8 cellular contexts compared by ENCODE assay signal in genomic region chr19:45130888-45131615, GRCh38. TPM values are rescaled to one million over a fixed set of nuclear protein-coding genes. Genes with fewer than 3 reads are reported as not detected.
DNase-seq lines count a peak whose midpoint lies in the region; ATAC-seq and TF ChIP-seq lines count a peak whose summit lies in the region.

No MANE protein-coding gene starts in this region.

- DNase-seq in EH (ENCODE audit: low read depth), result peak; percentile 28
- peak; percentile 41 for DNase-seq in NCI-H1092 treated with DMSO at 0.1 percent for 48 hours (lab: John Stamatoyannopoulos, UW)
- peak; percentile 97 for DNase-seq in SW480 (ENCODE audit: low spot score)
- DNase-seq in mucosa of descending colon, result peak in 1 of 3 donors; percentile 56
- DNase-seq in midbrain (lab: John Stamatoyannopoulos, UW), result no peak
- no peak for DNase-seq in CD1c-positive myeloid dendritic cell (ENCODE audit: extremely low spot score)

- ATAC-seq in mucosa of descending colon (peak; percentile 73), GM19328 (IDR thresholded peaks at IDR 0.05; ENCODE audit: unreplicated experiment) (no peak), HG03280 (IDR thresholded peaks at IDR 0.05; ENCODE audit: unreplicated experiment) (no peak)

- H3K4me1 ChIP-seq in mucosa of descending colon (ENCODE audit: low read depth), result peaks cover 1% of the 10 kb centered on the region

- no peak overlapping the region for H3K4me3 ChIP-seq in mucosa of descending colon

- no peaks in the 10 kb centered on the region for H3K9me3 ChIP-seq in mucosa of descending colon

- intact Hi-C loops in mucosa of descending colon (cut with DNase I, micrococcal nuclease), result no loop called here

- H3K36me3 ChIP-seq in mucosa of descending colon (ENCODE audit: low read depth), result no peaks in the 10 kb centered on the region

- no peak for TF ChIP-seq CTCF in mucosa of descending colon (IDR thresholded peaks at IDR 0.05)

RNA-seq across cellular contexts. Expression of gene NKPD1, which starts 29.7 kb away (rescaled TPM):
- not detected for total RNA-seq in mucosa of descending colon

RNA-seq across cellular contexts. Expression of gene PPP1R37, which starts 38.1 kb away (rescaled TPM):
- total RNA-seq in mucosa of descending colon, result 10 to 100 TPM; 27.2 to 33.6 (median 31.7) TPM

RNA-seq across cellular contexts. Expression of gene TRAPPC6A, which starts 47.0 kb away (rescaled TPM):
- total RNA-seq in mucosa of descending colon, result 10 to 100 TPM; 29.0 to 45.1 (median 37.4) TPM

RNA-seq across cellular contexts. Expression of gene BLOC1S3, which starts 47.5 kb away (rescaled TPM):
- 10 to 100 TPM in 2 of 3 donors, 1 to 10 TPM in 1; 9.8 to 12.3 (median 11.6) TPM for total RNA-seq in mucosa of descending colon

RNA-seq across cellular contexts. Expression of gene GEMIN7, which starts 52.0 kb away (rescaled TPM):
- 10 to 100 TPM; 14.4 to 22.6 (median 21.8) TPM for total RNA-seq in mucosa of descending colon

Comparison
In these comparisons a context has a peak if more than half of its experiments do, and no peak if none do; other contexts are left out.
1. DNase-seq: peak in EH (single experiment), NCI-H1092 treated with DMSO at 0.1 percent for 48 hours (single experiment) and SW480 (single experiment); none in midbrain (single experiment) and CD1c-positive myeloid dendritic cell (single experiment).